ENCODE assay signal across 1 cellular context in genomic region chr12:63079791-63080395, GRCh38.
TF ChIP-seq lines count a peak whose summit lies in the region.

No MANE protein-coding gene starts in this region.

TF ChIP-seq in H1, 55 proteins besides CTCF, POLR2A, EP300 and RAD21 (continued from another document):
- TF ChIP-seq, protein P1, sequence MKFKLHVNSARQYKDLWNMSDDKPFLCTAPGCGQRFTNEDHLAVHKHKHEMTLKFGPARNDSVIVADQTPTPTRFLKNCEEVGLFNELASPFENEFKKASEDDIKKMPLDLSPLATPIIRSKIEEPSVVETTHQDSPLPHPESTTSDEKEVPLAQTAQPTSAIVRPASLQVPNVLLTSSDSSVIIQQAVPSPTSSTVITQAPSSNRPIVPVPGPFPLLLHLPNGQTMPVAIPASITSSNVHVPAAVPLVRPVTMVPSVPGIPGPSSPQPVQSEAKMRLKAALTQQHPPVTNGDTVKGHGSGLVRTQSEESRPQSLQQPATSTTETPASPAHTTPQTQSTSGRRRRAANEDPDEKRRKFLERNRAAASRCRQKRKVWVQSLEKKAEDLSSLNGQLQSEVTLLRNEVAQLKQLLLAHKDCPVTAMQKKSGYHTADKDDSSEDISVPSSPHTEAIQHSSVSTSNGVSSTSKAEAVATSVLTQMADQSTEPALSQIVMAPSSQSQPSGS (IDR thresholded peaks at IDR 0.05; ENCODE audit: low read length), result no peak
